32 cellular contexts compared by ENCODE assay signal in genomic region chr2:142621287-142621686, GRCh38.
A peak's percentile ranks its signal among the peaks of the same experiment; 100 is the strongest.
DNase-seq lines count a peak whose midpoint lies in the region; FAIRE-seq and TF ChIP-seq lines count a peak whose summit lies in the region.
"Had no signal": no experiment of that assay in that cellular context is flagged by ENCODE, and none has a peak within 500 bp of the region (broad histone marks: within the 10 kb centered on the region; RNA-seq: fewer than 3 reads in every experiment).

No MANE protein-coding gene starts in this region.

- no peak for TF ChIP-seq RAD21 in neural cell (conservative IDR thresholded peaks at IDR 0.05)

- H3K27ac Mint-ChIP-seq in endodermal cell = no peak overlapping the region
- no peak overlapping the region for H3K27ac Mint-ChIP-seq in activated naive CD8-positive, alpha-beta T cell treated with anti-CD3 and anti-CD28 coated beads for 36 hours
- H3K27ac Mint-ChIP-seq: B cell; CD14-positive monocyte; CD4-positive, alpha-beta memory T cell; CD4-positive, alpha-beta T cell; CD4-positive, CD25-positive, alpha-beta regulatory T cell; CD8-positive, alpha-beta memory T cell; CD8-positive, alpha-beta T cell had no signal

- no peaks in the 10 kb centered on the region for H4K20me1 ChIP-seq in neural cell (ENCODE audit: insufficient read depth)
- H4K20me1 ChIP-seq: BLaER1; BLaER1 treated with 17β-estradiol and CSF1 and Interleukin-3, amounts not matched to agents 10 nM and 100 nM had no signal

- no peaks in the 10 kb centered on the region for H3K4me1 ChIP-seq in endodermal cell (ENCODE audit: control insufficient read depth, insufficient read depth, low read length)
- H3K4me1 ChIP-seq: A549; BE2C; BLaER1; BLaER1 treated with 17β-estradiol and CSF1 and Interleukin-3, amounts not matched to agents 10 nM and 100 nM; Caco-2 had no signal

- TF ChIP-seq EP300 in neural cell (conservative IDR thresholded peaks at IDR 0.05; ENCODE audit: poor library complexity, severe bottlenecking) = peak; percentile 68

- H3K36me3 ChIP-seq in neural cell (ENCODE audit: insufficient read depth, low read length) (no peaks in the 10 kb centered on the region), endodermal cell (ENCODE audit: control insufficient read depth, insufficient read depth, low read length) (no peaks in the 10 kb centered on the region)
- H3K36me3 ChIP-seq: BE2C; BLaER1; BLaER1 treated with 17β-estradiol and CSF1 and Interleukin-3, amounts not matched to agents 10 nM and 100 nM had no signal

- FAIRE-seq in frontal cortex (lab: Jason Lieb, UNC) = peak; percentile 54
- FAIRE-seq: A204.1, A549 had no signal

- H3K4me1 Mint-ChIP-seq in endodermal cell = no peaks in the 10 kb centered on the region
- no peaks in the 10 kb centered on the region for H3K4me1 Mint-ChIP-seq in activated naive CD8-positive, alpha-beta T cell treated with anti-CD3 and anti-CD28 coated beads for 36 hours
- H3K4me1 Mint-ChIP-seq: B cell; CD14-positive monocyte; CD4-positive, alpha-beta memory T cell; CD4-positive, CD25-positive, alpha-beta regulatory T cell; CD8-positive, alpha-beta memory T cell had no signal

- no peaks in the 10 kb centered on the region for H3K79me2 ChIP-seq in neural cell (replicated peaks; ENCODE audit: insufficient read depth, low read length)

- H3K27ac ChIP-seq in neural cell (ENCODE audit: low read length) (no peak overlapping the region), endodermal cell (ENCODE audit: low read depth, low read length) (no peak overlapping the region)
- H3K27ac ChIP-seq: 22Rv1; A549; BLaER1; BLaER1 treated with 17β-estradiol and CSF1 and Interleukin-3, amounts not matched to agents 10 nM and 100 nM; C4-2B had no signal

- no peaks in the 10 kb centered on the region for H3F3A ChIP-seq in neural cell (ENCODE audit: insufficient read depth, low read length, poor library complexity, severe bottlenecking)

- H3K4me2 ChIP-seq in neural cell (ENCODE audit: low read length) = peak overlapping the region; percentile 23
- H3K4me2 ChIP-seq: A549; BLaER1; BLaER1 treated with 17β-estradiol and CSF1 and Interleukin-3, amounts not matched to agents 10 nM and 100 nM had no signal

- H3K4me3 Mint-ChIP-seq in endodermal cell = no peak overlapping the region
- no peak overlapping the region for H3K4me3 Mint-ChIP-seq in activated naive CD8-positive, alpha-beta T cell treated with anti-CD3 and anti-CD28 coated beads for 36 hours
- H3K4me3 Mint-ChIP-seq: B cell; CD14-positive monocyte; CD4-positive, alpha-beta memory T cell; CD4-positive, alpha-beta T cell; CD4-positive, CD25-positive, alpha-beta regulatory T cell; CD8-positive, alpha-beta memory T cell; CD8-positive, alpha-beta T cell had no signal

- H2AFZ ChIP-seq in neural cell (ENCODE audit: low read depth, low read length) = no peak overlapping the region

- no peaks in the 10 kb centered on the region for H3K36me3 Mint-ChIP-seq in endodermal cell (ENCODE audit: low read depth)
- H3K36me3 Mint-ChIP-seq in activated naive CD8-positive, alpha-beta T cell treated with anti-CD3 and anti-CD28 coated beads for 36 hours = no peaks in the 10 kb centered on the region
- H3K36me3 Mint-ChIP-seq: CD14-positive monocyte; CD4-positive, alpha-beta memory T cell; CD4-positive, CD25-positive, alpha-beta regulatory T cell; CD8-positive, alpha-beta memory T cell; CD8-positive, alpha-beta T cell had no signal

- H3K9me3 ChIP-seq in neural cell (ENCODE audit: low read length) (no peaks in the 10 kb centered on the region), endodermal cell (ENCODE audit: control insufficient read depth, low read length) (no peaks in the 10 kb centered on the region)
- H3K9me3 ChIP-seq: A549; BE2C; BLaER1; BLaER1 treated with 17β-estradiol and CSF1 and Interleukin-3, amounts not matched to agents 10 nM and 100 nM; Caco-2 had no signal

- H3K4me3 ChIP-seq in neural cell (ENCODE audit: low read length) = no peak overlapping the region
- H3K4me3 ChIP-seq in endodermal cell (ENCODE audit: low read length) = no peak overlapping the region
- H3K4me3 ChIP-seq: A549; BLaER1; BLaER1 treated with 17β-estradiol and CSF1 and Interleukin-3, amounts not matched to agents 10 nM and 100 nM had no signal

- TF ChIP-seq CTCF in neural cell (IDR thresholded peaks at IDR 0.05; ENCODE audit: poor library complexity, severe bottlenecking) (no peak), endodermal cell (conservative IDR thresholded peaks at IDR 0.05) (no peak)

- DNase-seq in frontal cortex (ENCODE audit: low spot score in 2 of 2) (no peak), endodermal cell (no peak)
- no peak for DNase-seq in activated naive CD8-positive, alpha-beta T cell treated with anti-CD3 and anti-CD28 coated beads for 36 hours
- DNase-seq: 8988T; ACHN; AML-193; BE2C; C1 segment of cervical spinal cord; Caco-2; Calu3; CD4-positive, alpha-beta memory T cell; CD4-positive, alpha-beta T cell; CD4-positive, CD25-positive, alpha-beta regulatory T cell; CD8-positive, alpha-beta memory T cell; CD8-positive, alpha-beta T cell; COR-L47; DMS 273 treated with DMSO at 0.1 percent for 48 hours; DMS153; DMS53; DMS79; DMS79 treated with DMSO at 0.1 percent for 48 hours; DND-41; EL had no signal

- H3K27me3 ChIP-seq in neural cell (ENCODE audit: insufficient read depth, low read depth, low read length) = no peaks in the 10 kb centered on the region
- no peaks in the 10 kb centered on the region for H3K27me3 ChIP-seq in endodermal cell (ENCODE audit: control insufficient read depth, insufficient read depth, low read length, poor library complexity, severe bottlenecking)
- H3K27me3 ChIP-seq: BE2C; BLaER1; BLaER1 treated with 17β-estradiol and CSF1 and Interleukin-3, amounts not matched to agents 10 nM and 100 nM had no signal

- no peaks in the 10 kb centered on the region for H3K9me3 Mint-ChIP-seq in endodermal cell
- H3K9me3 Mint-ChIP-seq in activated naive CD8-positive, alpha-beta T cell treated with anti-CD3 and anti-CD28 coated beads for 36 hours = no peaks in the 10 kb centered on the region
- H3K9me3 Mint-ChIP-seq: CD14-positive monocyte; CD4-positive, alpha-beta T cell; CD8-positive, alpha-beta T cell had no signal

- H3K27me3 Mint-ChIP-seq in endodermal cell (ENCODE audit: insufficient read depth) = no peaks in the 10 kb centered on the region
- H3K27me3 Mint-ChIP-seq in activated naive CD8-positive, alpha-beta T cell treated with anti-CD3 and anti-CD28 coated beads for 36 hours = no peaks in the 10 kb centered on the region
- H3K27me3 Mint-ChIP-seq: CD4-positive, alpha-beta memory T cell; CD4-positive, alpha-beta T cell; CD8-positive, alpha-beta memory T cell had no signal

- H3K9ac ChIP-seq in neural cell (ENCODE audit: low read length) = no peak overlapping the region
- no peak overlapping the region for H3K9ac ChIP-seq in endodermal cell (ENCODE audit: extremely low read depth, low read length, poor library complexity, severe bottlenecking)
- H3K9ac ChIP-seq: BLaER1; BLaER1 treated with 17β-estradiol and CSF1 and Interleukin-3, amounts not matched to agents 10 nM and 100 nM had no signal

- WGBS in endodermal cell (ENCODE audit: insufficient coverage in 1 of 2, insufficient read length in 1 of 2), 2 experiments = 100% methylated on average over 1 of the region's 2 CpGs; no CpG with 5 or more reads in 1 of the 2 experiments

- no peaks in the 10 kb centered on the region for H3K9me2 ChIP-seq in neural cell (ENCODE audit: insufficient read depth, low read length)

TF ChIP-seq in neural cell, 6 proteins besides CTCF, POLR2A, EP300 and RAD21:
- TF ChIP-seq REST (IDR thresholded peaks at IDR 0.05; ENCODE audit: borderline replicate concordance) = peak; percentile 46
- TF ChIP-seq TAF1 (IDR thresholded peaks at IDR 0.05; ENCODE audit: low read depth) = no peak
- peak; percentile 56 for TF ChIP-seq POLR2AphosphoS5 (IDR thresholded peaks at IDR 0.05)
